10 cellular contexts compared by ENCODE assay signal in the genomic region with DNA sequence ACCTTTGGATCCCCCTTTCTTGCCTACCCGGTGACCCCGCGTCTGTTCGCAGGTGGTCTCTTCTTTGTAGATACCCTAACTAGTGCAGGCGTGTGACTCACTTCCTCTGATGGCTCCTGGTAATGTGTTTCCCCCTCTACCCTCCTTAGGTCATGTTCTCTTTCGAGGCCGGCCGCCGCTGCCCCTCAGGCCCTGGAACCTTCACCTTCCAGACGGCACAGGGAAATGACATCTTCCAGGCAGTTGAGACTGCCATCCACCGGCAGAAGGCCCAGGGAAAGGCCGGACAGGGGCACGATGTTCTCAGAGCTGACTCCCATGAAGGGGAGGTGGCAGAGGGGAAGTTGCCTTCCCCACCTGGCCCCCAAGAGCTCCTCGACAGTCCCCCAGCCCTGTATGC. TPM values are rescaled to one million over a fixed set of nuclear protein-coding genes. Genes with fewer than 3 reads are reported as not detected.
DNase-seq lines count a peak whose midpoint lies in the region; ATAC-seq, FAIRE-seq and TF ChIP-seq lines count a peak whose summit lies in the region.
"Had no signal": no experiment of that assay in that cellular context is flagged by ENCODE, and none has a peak within 500 bp of the region (broad histone marks: within the 10 kb centered on the region; RNA-seq: fewer than 3 reads in every experiment).

No MANE protein-coding gene starts in this region.

- DNase-seq in activated CD4-positive, alpha-beta T cell treated with anti-CD3 and anti-CD28 coated beads, Interleukin-2, amount 10 ng/mL, durations not matched to agents 24 days and 14 days = no peak
- no peak for DNase-seq in activated CD4-positive, alpha-beta T cell treated with anti-CD3 and anti-CD28 coated beads for 48 hours
- DNase-seq in T-helper 17 cell (no peak), immature natural killer cell (no peak), foreskin fibroblast (no peak), small intestine (no peak), SHP77 (lab: John Stamatoyannopoulos, UW) (no peak)
- no peak for DNase-seq in stimulated activated naive B cell treated with anti-CD40 and anti-IgM and Interleukin-4, amounts not matched to agents 10 μg/mL and 1 μg/mL and 100 μg/mL, for 72 hours

- peaks cover 37% of the 10 kb centered on the region for H3K4me1 Mint-ChIP-seq in activated CD4-positive, alpha-beta T cell treated with anti-CD3 and anti-CD28 coated beads, Interleukin-2, amount 10 ng/mL, durations not matched to agents 24 days and 14 days
- H3K4me1 Mint-ChIP-seq in T-helper 17 cell = peaks cover 29% of the 10 kb centered on the region
- peaks cover 20 to 22% of the 10 kb centered on the region in 2 donors for H3K4me1 Mint-ChIP-seq in immature natural killer cell
- peaks cover 17 to 50% of the 10 kb centered on the region in 2 donors for H3K4me1 Mint-ChIP-seq in stimulated activated naive B cell treated with anti-CD40 and anti-IgM and Interleukin-4, amounts not matched to agents 10 μg/mL and 1 μg/mL and 100 μg/mL, for 72 hours

- 85 to 91% (median 89%) methylated on average over 14 of the region's 14 CpGs for WGBS in small intestine, 3 donors

- intact Hi-C loops in activated CD4-positive, alpha-beta T cell treated with anti-CD3 and anti-CD28 coated beads, Interleukin-2, amount 10 ng/mL, durations not matched to agents 24 days and 14 days (cut with micrococcal nuclease) = no loop called here

- H3K27me3 ChIP-seq in small intestine (ENCODE audit: control insufficient read depth in 2 of 2, insufficient read depth in 2 of 2, low read length in 2 of 2) = no peaks in the 10 kb centered on the region

- no peak for FAIRE-seq in small intestine (lab: Jason Lieb, UNC)
- FAIRE-seq: G401.6 had no signal

- H3K4me1 ChIP-seq in small intestine (ENCODE audit: control insufficient read depth in 2 of 2, insufficient read depth in 1 of 2, low read depth in 1 of 2, low read length in 1 of 2) = no peaks in the 10 kb centered on the region

- H3K4me3 ChIP-seq in foreskin fibroblast (ENCODE audit: low read depth in 1 of 2, low read length in 2 of 2) = no peak overlapping the region
- no peak overlapping the region for H3K4me3 ChIP-seq in small intestine (ENCODE audit: low read depth in 1 of 2, low read length in 2 of 2)

- H3K9me3 Mint-ChIP-seq in activated CD4-positive, alpha-beta T cell treated with anti-CD3 and anti-CD28 coated beads, Interleukin-2, amount 10 ng/mL, durations not matched to agents 24 days and 14 days = no peaks in the 10 kb centered on the region
- no peaks in the 10 kb centered on the region for H3K9me3 Mint-ChIP-seq in immature natural killer cell
- H3K9me3 Mint-ChIP-seq in stimulated activated naive B cell treated with anti-CD40 and anti-IgM and Interleukin-4, amounts not matched to agents 10 μg/mL and 1 μg/mL and 100 μg/mL, for 72 hours = no peaks in the 10 kb centered on the region

- no peak for ATAC-seq in T-helper 17 cell
- no peak for ATAC-seq in stimulated activated naive B cell treated with anti-CD40 and anti-IgM and Interleukin-4, amounts not matched to agents 10 μg/mL and 1 μg/mL and 100 μg/mL, for 72 hours (replicated peaks)
- ATAC-seq: sciatic nerve had no signal

- no peak overlapping the region for H3K27ac Mint-ChIP-seq in activated CD4-positive, alpha-beta T cell treated with anti-CD3 and anti-CD28 coated beads, Interleukin-2, amount 10 ng/mL, durations not matched to agents 24 days and 14 days
- H3K27ac Mint-ChIP-seq in T-helper 17 cell (peak overlapping the region; percentile 45), immature natural killer cell (peak overlapping the region; percentile 57 to 93 (median 79))
- H3K27ac Mint-ChIP-seq in stimulated activated naive B cell treated with anti-CD40 and anti-IgM and Interleukin-4, amounts not matched to agents 10 μg/mL and 1 μg/mL and 100 μg/mL, for 72 hours = peak overlapping the region; percentile 79

- no peak overlapping the region for H3K27ac ChIP-seq in small intestine (ENCODE audit: low read depth in 1 of 2, low read length in 1 of 2)

- peaks cover 14% of the 10 kb centered on the region for H3K36me3 Mint-ChIP-seq in activated CD4-positive, alpha-beta T cell treated with anti-CD3 and anti-CD28 coated beads, Interleukin-2, amount 10 ng/mL, durations not matched to agents 24 days and 14 days (ENCODE audit: low read depth)
- H3K36me3 Mint-ChIP-seq in T-helper 17 cell (ENCODE audit: low read depth) (peaks cover 5% of the 10 kb centered on the region), immature natural killer cell (no peaks in the 10 kb centered on the region)
- peaks cover 23 to 37% of the 10 kb centered on the region in 2 donors for H3K36me3 Mint-ChIP-seq in stimulated activated naive B cell treated with anti-CD40 and anti-IgM and Interleukin-4, amounts not matched to agents 10 μg/mL and 1 μg/mL and 100 μg/mL, for 72 hours

- no peaks in the 10 kb centered on the region for H3K9me3 ChIP-seq in T-helper 17 cell (ENCODE audit: control insufficient read depth, low read length, poor library complexity, severe bottlenecking)
- no peaks in the 10 kb centered on the region for H3K9me3 ChIP-seq in small intestine (ENCODE audit: control insufficient read depth, low read depth)

- H3K36me3 ChIP-seq in small intestine (ENCODE audit: control insufficient read depth in 2 of 2, insufficient read depth in 2 of 2, low read length in 2 of 2) = no peaks in the 10 kb centered on the region

- H3K27me3 Mint-ChIP-seq in activated CD4-positive, alpha-beta T cell treated with anti-CD3 and anti-CD28 coated beads, Interleukin-2, amount 10 ng/mL, durations not matched to agents 24 days and 14 days = no peaks in the 10 kb centered on the region
- H3K27me3 Mint-ChIP-seq in T-helper 17 cell = peaks cover 16% of the 10 kb centered on the region
- peaks cover 4 to 29% (median 27%) of the 10 kb centered on the region in 3 donors for H3K27me3 Mint-ChIP-seq in immature natural killer cell (ENCODE audit: low read depth in 3 of 3)
- peaks cover 6 to 13% of the 10 kb centered on the region in 2 donors for H3K27me3 Mint-ChIP-seq in stimulated activated naive B cell treated with anti-CD40 and anti-IgM and Interleukin-4, amounts not matched to agents 10 μg/mL and 1 μg/mL and 100 μg/mL, for 72 hours

- H3K4me3 Mint-ChIP-seq in activated CD4-positive, alpha-beta T cell treated with anti-CD3 and anti-CD28 coated beads, Interleukin-2, amount 10 ng/mL, durations not matched to agents 24 days and 14 days = peak overlapping the region; percentile 96
- peak overlapping the region; percentile 91 for H3K4me3 Mint-ChIP-seq in T-helper 17 cell
- H3K4me3 Mint-ChIP-seq in immature natural killer cell = peak overlapping the region; percentile 95 to 97 (median 96)
- peak overlapping the region; percentile 94 for H3K4me3 Mint-ChIP-seq in stimulated activated naive B cell treated with anti-CD40 and anti-IgM and Interleukin-4, amounts not matched to agents 10 μg/mL and 1 μg/mL and 100 μg/mL, for 72 hours

- no peak for TF ChIP-seq CTCF in foreskin fibroblast (IDR thresholded peaks at IDR 0.05; ENCODE audit: low read depth, low read length)

RNA-seq across cellular contexts. Expression of a gene that starts 1.6 kb away (rescaled TPM):
- total RNA-seq in activated CD4-positive, alpha-beta T cell treated with anti-CD3 and anti-CD28 coated beads, Interleukin-2, amount 10 ng/mL, durations not matched to agents 24 days and 14 days = 33.8 and 34.2 TPM in 2 replicates
- 10 to 100 TPM in 1 of 2 donors, 1 to 10 TPM in 1; 8.3 to 14.6 TPM for total RNA-seq in T-helper 17 cell
- polyA plus RNA-seq in immature natural killer cell (10 to 100 TPM; 18.4 to 42.7 (median 28.4) TPM), small intestine (10 to 100 TPM in 2 of 3 donors, 1 to 10 TPM in 1; 9.6 to 17.7 (median 15.4) TPM)

RNA-seq across cellular contexts. Expression of a gene that starts 2.4 kb away (rescaled TPM):
- 1.5 and 1.7 TPM in 2 replicates for total RNA-seq in activated CD4-positive, alpha-beta T cell treated with anti-CD3 and anti-CD28 coated beads, Interleukin-2, amount 10 ng/mL, durations not matched to agents 24 days and 14 days
- total RNA-seq in T-helper 17 cell = 1 to 10 TPM in 1 of 2 donors, under 1 TPM in 1; 0.75 to 2.0 TPM
- polyA plus RNA-seq in immature natural killer cell (under 1 TPM in 2 of 3 donors, not detected in 1; 0.19 to 0.22 TPM), small intestine (1 to 10 TPM in 1 of 3 donors, under 1 TPM in 2; 0.22 to 2.3 (median 0.27) TPM)

RNA-seq across cellular contexts. Expression of a gene that starts 26.4 kb away (rescaled TPM):
- 49.6 and 56.4 TPM in 2 replicates for total RNA-seq in activated CD4-positive, alpha-beta T cell treated with anti-CD3 and anti-CD28 coated beads, Interleukin-2, amount 10 ng/mL, durations not matched to agents 24 days and 14 days
- total RNA-seq in T-helper 17 cell = 10 to 100 TPM; 18.5 to 21.4 TPM
- 10 to 100 TPM; 26.5 to 27.2 (median 27.0) TPM for polyA plus RNA-seq in immature natural killer cell
- polyA plus RNA-seq in small intestine = 10 to 100 TPM; 20.4 to 42.3 (median 30.8) TPM

RNA-seq across cellular contexts. Expression of a gene that starts 26.7 kb away (rescaled TPM):
- 170 and 173 TPM in 2 replicates for total RNA-seq in activated CD4-positive, alpha-beta T cell treated with anti-CD3 and anti-CD28 coated beads, Interleukin-2, amount 10 ng/mL, durations not matched to agents 24 days and 14 days
- total RNA-seq in T-helper 17 cell = 100 to 1,000 TPM; 139 to 153 TPM
- polyA plus RNA-seq in immature natural killer cell (100 to 1,000 TPM; 107 to 126 (median 118) TPM), small intestine (100 to 1,000 TPM; 179 to 237 (median 201) TPM)

RNA-seq across cellular contexts. Expression of a gene that starts 30.1 kb away (rescaled TPM):
- total RNA-seq in activated CD4-positive, alpha-beta T cell treated with anti-CD3 and anti-CD28 coated beads, Interleukin-2, amount 10 ng/mL, durations not matched to agents 24 days and 14 days = 0.59 and 0.68 TPM in 2 replicates
- under 1 TPM in 1 of 2 donors, not detected in 1; 0.23 TPM for total RNA-seq in T-helper 17 cell
- polyA plus RNA-seq in immature natural killer cell (not detected), small intestine (100 to 1,000 TPM in 1 of 3 donors, 10 to 100 TPM in 2; 20.0 to 106 (median 59.2) TPM)
- total RNA-seq: sciatic nerve had no signal
